8 cellular contexts compared by ENCODE assay signal in genomic region chr12:39103552-39104165, GRCh38.
DNase-seq lines count a peak whose midpoint lies in the region; ATAC-seq and TF ChIP-seq lines count a peak whose summit lies in the region.

No MANE protein-coding gene starts in this region.

- H3K27ac Mint-ChIP-seq in effector memory CD8-positive, alpha-beta T cell = no peak overlapping the region

- H3K9me3 Mint-ChIP-seq in effector memory CD8-positive, alpha-beta T cell = no peaks in the 10 kb centered on the region

- H3K36me3 ChIP-seq in HAP-1 (replicated peaks) (no peaks in the 10 kb centered on the region), Peyer's patch (no peaks in the 10 kb centered on the region)

- no peaks in the 10 kb centered on the region for H3K27me3 Mint-ChIP-seq in effector memory CD8-positive, alpha-beta T cell

- H3K4me3 ChIP-seq in GM12865 (ENCODE audit: low read depth, low read length) (no peak overlapping the region), HAP-1 (no peak overlapping the region), Peyer's patch (no peak overlapping the region)

- peak; percentile 82 for DNase-seq in ACHN
- DNase-seq in GM12865 (ENCODE audit: low read depth) = peak; percentile 66
- DNase-seq in HAP-1 (ENCODE audit: low spot score in 2 of 2) = peak; percentile 59 to 84
- DNase-seq in KG1 (lab: John Stamatoyannopoulos, UW) = peak; percentile 15
- DNase-seq in Peyer's patch = no peak
- peak in 2 of 3 experiments; percentile 1 to 11 for DNase-seq in effector memory CD8-positive, alpha-beta T cell
- DNase-seq in medulla oblongata (ENCODE audit: extremely low spot score) = peak; percentile 88
- DNase-seq in DMS79 treated with DMSO at 0.1 percent for 48 hours (lab: John Stamatoyannopoulos, UW) = no peak

- in situ Hi-C loops in ACHN (cut with HindIII; ENCODE audit: low pct_ligation_motif_present, low pct_unique_long_range_greater_than_20kb, low sequenced_read_pairs) = no loop called here
- in situ Hi-C loops in HAP-1 (cut with MboI; ENCODE audit: low sequenced_read_pairs) = loop anchor here (5.0 to 25.0 kb wide), 3 partner anchors 159 to 766 kb away; partner anchors contain the start of gene CPNE8

- H3K9me3 ChIP-seq in HAP-1 = no peaks in the 10 kb centered on the region
- H3K9me3 ChIP-seq in Peyer's patch = no peaks in the 10 kb centered on the region

- H3K36me3 Mint-ChIP-seq in effector memory CD8-positive, alpha-beta T cell (ENCODE audit: insufficient read depth) = no peaks in the 10 kb centered on the region

- H3K4me3 Mint-ChIP-seq in effector memory CD8-positive, alpha-beta T cell = no peak overlapping the region

- H3K27me3 ChIP-seq in HAP-1 (ENCODE audit: low read depth) (no peaks in the 10 kb centered on the region), Peyer's patch (no peaks in the 10 kb centered on the region)

- TF ChIP-seq POLR2A in Peyer's patch (IDR thresholded peaks at IDR 0.05) = no peak

- H3K4me1 Mint-ChIP-seq in effector memory CD8-positive, alpha-beta T cell (ENCODE audit: low read depth in 2 of 2) = no peaks in the 10 kb centered on the region

- TF ChIP-seq CTCF in GM12865 (IDR thresholded peaks at IDR 0.05; ENCODE audit: insufficient read depth, low read depth, low read length, missing control alignments) (peak; percentile 62), Peyer's patch (IDR thresholded peaks at IDR 0.05) (peak in 4 of 6 experiments; percentile 56 to 86 (median 84))

- ATAC-seq in effector memory CD8-positive, alpha-beta T cell (replicated peaks) = peak; percentile 56

- no peak overlapping the region for H3K27ac ChIP-seq in Peyer's patch

- H3K4me1 ChIP-seq in HAP-1 (peaks cover 13% of the 10 kb centered on the region), Peyer's patch (no peaks in the 10 kb centered on the region)

Comparison
In these comparisons a context has a peak if more than half of its experiments do, and no peak if none do; other contexts are left out.
1. DNase-seq: peak in ACHN (single experiment), GM12865 (single experiment), HAP-1 (2 of 2), KG1 (single experiment), effector memory CD8-positive, alpha-beta T cell (2 of 3) and medulla oblongata (single experiment); none in Peyer's patch (0 of 3) and DMS79 treated with DMSO at 0.1 percent for 48 hours (single experiment).